Comparison of ENCODE assay signal across 31 cellular contexts in genomic region chr4:3779509-3779908, GRCh38. TPM values are rescaled to one million over a fixed set of nuclear protein-coding genes. Genes with fewer than 3 reads are reported as not detected.
"Had no signal": no experiment of that assay in that cellular context is flagged by ENCODE, and none has a peak within 500 bp of the region (broad histone marks: within the 10 kb centered on the region; RNA-seq: fewer than 3 reads in every experiment).

No MANE protein-coding gene starts in this region.

- DNase-seq: activated B cell treated with CpG ODN at 0.5 μM for 24 hours; activated CD4-positive, alpha-beta T cell treated with anti-CD3 and anti-CD28 coated beads for 48 hours; activated CD4-positive, alpha-beta T cell treated with anti-CD3 and anti-CD28 coated beads, Interleukin-2, amount 50 U/mL, for 1 hour; activated CD4-positive, alpha-beta T cell treated with anti-CD3 and anti-CD28 coated beads, Interleukin-2, amount 50 U/mL, for 48 hours; activated CD8-positive, alpha-beta memory T cell treated with anti-CD3 and anti-CD28 coated beads for 24 hours; activated CD8-positive, alpha-beta T cell treated with anti-CD3 and anti-CD28 coated beads for 36 hours; activated effector memory CD4-positive, alpha-beta T cell treated with Interleukin-2 at 50 U/mL for 16 hours; activated gamma-delta T cell treated with Interleukin-2 at 50 U/mL for 16 hours; activated naive CD4-positive, alpha-beta T cell treated with anti-CD3 and anti-CD28 coated beads, Interleukin-2, amount 50 U/mL, for 16 hours; activated naive CD4-positive, alpha-beta T cell treated with Interleukin-2 at 50 U/mL for 16 hours; activated T-cell treated with anti-CD3 and anti-CD28 coated beads, Interleukin-2, amount 50 U/mL, for 4 hours; amniotic stem cell; anterior cingulate cortex; caudate nucleus; cortex of kidney; dermis blood vessel endothelial cell; effector CD4-positive, alpha-beta T cell; effector memory CD8-positive, alpha-beta T cell; erythroblast; foreskin keratinocyte; gastrocnemius medialis; glutamatergic neuron; heart left ventricle; T-helper 1 cell; T-helper 17 cell; T1000 had no signal

- ATAC-seq: activated CD4-positive, CD25-positive, alpha-beta regulatory T cell treated with anti-CD3 and anti-CD28 coated beads, Interleukin-2, amount 50 U/mL, for 24 hours; activated CD8-positive, alpha-beta T cell treated with anti-CD3 and anti-CD28 coated beads for 36 hours; activated T-cell treated with anti-CD3 and anti-CD28 coated beads, Interleukin-2, amount 50 U/mL, for 4 hours; activated T-helper 17 cell treated with anti-CD3 and anti-CD28 coated beads, Interleukin-2, amount 50 U/mL, for 72 hours; effector memory CD8-positive, alpha-beta T cell; foreskin keratinocyte; gastrocnemius medialis; heart left ventricle; T-helper 17 cell had no signal

- H3K9me3 ChIP-seq: gastrocnemius medialis had no signal

- H3K36me3 ChIP-seq: esophagus muscularis mucosa, gastrocnemius medialis, heart left ventricle had no signal

- H3K4me3 ChIP-seq: esophagus muscularis mucosa, gastrocnemius medialis, heart left ventricle had no signal

- H3K27ac ChIP-seq: esophagus muscularis mucosa, foreskin keratinocyte, gastrocnemius medialis, heart left ventricle had no signal

- H3K27me3 ChIP-seq: foreskin keratinocyte had no signal

- FAIRE-seq: astrocyte, colon had no signal

- H3K4me1 ChIP-seq: esophagus muscularis mucosa, foreskin keratinocyte, gastrocnemius medialis, heart left ventricle had no signal

RNA-seq across cellular contexts. Expression of gene ADRA2C, which starts 13.3 kb away (rescaled TPM):
- total RNA-seq: activated B cell treated with CpG ODN at 0.5 μM for 24 hours; activated T-cell treated with anti-CD3 and anti-CD28 coated beads, Interleukin-2, amount 50 U/mL, for 4 hours; activated T-helper 17 cell treated with anti-CD3 and anti-CD28 coated beads, Interleukin-2, amount 50 U/mL, for 72 hours; T-helper 17 cell had no signal
